ENCODE assay signal across 10 cellular contexts in the genomic region with DNA sequence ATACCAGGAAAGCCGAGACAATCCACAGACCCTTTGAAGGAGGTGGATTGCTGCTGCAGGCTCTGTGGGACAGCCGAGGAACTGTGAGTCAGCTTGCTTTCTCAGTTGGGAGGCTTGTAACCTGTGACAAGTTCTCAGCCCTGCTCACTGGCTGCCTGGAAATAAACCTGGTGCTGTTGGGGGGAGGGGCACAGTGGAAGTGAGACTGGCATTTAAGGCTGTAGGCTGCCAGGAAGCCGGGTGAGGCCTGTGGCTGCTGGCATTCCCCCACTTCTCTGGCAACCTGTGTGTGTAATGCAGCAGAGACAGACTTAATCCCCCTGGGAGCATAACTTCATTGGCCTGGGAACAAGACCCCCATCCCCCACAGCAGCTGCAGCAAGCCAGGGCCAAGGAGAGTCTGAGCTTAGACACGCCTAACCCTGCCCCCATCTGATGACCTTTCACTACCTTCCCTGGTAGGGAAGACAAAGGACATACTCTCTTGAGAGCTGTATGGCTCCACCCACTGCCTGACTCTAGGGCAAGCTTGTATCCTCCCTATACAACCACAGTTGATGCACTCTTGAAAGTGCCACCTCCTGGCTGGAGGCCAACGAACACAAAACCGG.
DNase-seq lines count a peak whose midpoint lies in the region; ATAC-seq lines count a peak whose summit lies in the region.
"Had no signal": no experiment of that assay in that cellular context is flagged by ENCODE, and none has a peak within 500 bp of the region (broad histone marks: within the 10 kb centered on the region; RNA-seq: fewer than 3 reads in every experiment).

No MANE protein-coding gene starts in this region.

- no peaks in the 10 kb centered on the region for H3K27me3 Mint-ChIP-seq in T-cell

- ATAC-seq in HG03108 (IDR thresholded peaks at IDR 0.05; ENCODE audit: unreplicated experiment) (peak; percentile 78), T-cell (replicated peaks in 1 of 4) (no peak)
- ATAC-seq: sciatic nerve had no signal

- H3K27ac Mint-ChIP-seq in T-cell = no peak overlapping the region

- H3K4me1 Mint-ChIP-seq in T-cell = no peaks in the 10 kb centered on the region

- POLR2A ChIA-PET in T-cell (lab: Charles Lee) = no interaction called here

- peaks cover 40% of the 10 kb centered on the region for H3K36me3 Mint-ChIP-seq in T-cell

- CTCF ChIA-PET in T-cell (lab: Charles Lee) = no interaction called here

- peak; percentile 65 for DNase-seq in NCI-H82 (lab: John Stamatoyannopoulos, UW)
- no peak for DNase-seq in NCI-H82 treated with DMSO at 0.1 percent for 48 hours (lab: John Stamatoyannopoulos, UW; ENCODE audit: unreplicated experiment)
- peak; percentile 52 for DNase-seq in T1000 (lab: John Stamatoyannopoulos, UW)
- peak; percentile 20 for DNase-seq in non-pigmented ciliary epithelial cell (ENCODE audit: low read depth)
- DNase-seq in T-cell = no peak
- no peak for DNase-seq in stimulated activated CD4-positive, alpha-beta T cell treated with anti-CD3 and anti-CD28 coated beads, Interleukin-15, amount 100 ng/mL, for 24 hours
- DNase-seq in GOT3 (lab: John Stamatoyannopoulos, UW) = no peak
- DNase-seq: ACHN had no signal

- no peak overlapping the region for H3K4me3 Mint-ChIP-seq in T-cell

- peaks cover 15 to 44% (median 18%) of the 10 kb centered on the region in 3 donors for H3K9me3 Mint-ChIP-seq in T-cell

Comparison
In these comparisons a context has a peak if more than half of its experiments do, and no peak if none do; other contexts are left out.
1. DNase-seq: peak in NCI-H82 (single experiment), T1000 (single experiment) and non-pigmented ciliary epithelial cell (single experiment); none in NCI-H82 treated with DMSO at 0.1 percent for 48 hours (single experiment), T-cell (0 of 34), stimulated activated CD4-positive, alpha-beta T cell treated with anti-CD3 and anti-CD28 coated beads, Interleukin-15, amount 100 ng/mL, for 24 hours (single experiment) and GOT3 (single experiment).